ENCODE assay signal across 8 cellular contexts in the genomic region with DNA sequence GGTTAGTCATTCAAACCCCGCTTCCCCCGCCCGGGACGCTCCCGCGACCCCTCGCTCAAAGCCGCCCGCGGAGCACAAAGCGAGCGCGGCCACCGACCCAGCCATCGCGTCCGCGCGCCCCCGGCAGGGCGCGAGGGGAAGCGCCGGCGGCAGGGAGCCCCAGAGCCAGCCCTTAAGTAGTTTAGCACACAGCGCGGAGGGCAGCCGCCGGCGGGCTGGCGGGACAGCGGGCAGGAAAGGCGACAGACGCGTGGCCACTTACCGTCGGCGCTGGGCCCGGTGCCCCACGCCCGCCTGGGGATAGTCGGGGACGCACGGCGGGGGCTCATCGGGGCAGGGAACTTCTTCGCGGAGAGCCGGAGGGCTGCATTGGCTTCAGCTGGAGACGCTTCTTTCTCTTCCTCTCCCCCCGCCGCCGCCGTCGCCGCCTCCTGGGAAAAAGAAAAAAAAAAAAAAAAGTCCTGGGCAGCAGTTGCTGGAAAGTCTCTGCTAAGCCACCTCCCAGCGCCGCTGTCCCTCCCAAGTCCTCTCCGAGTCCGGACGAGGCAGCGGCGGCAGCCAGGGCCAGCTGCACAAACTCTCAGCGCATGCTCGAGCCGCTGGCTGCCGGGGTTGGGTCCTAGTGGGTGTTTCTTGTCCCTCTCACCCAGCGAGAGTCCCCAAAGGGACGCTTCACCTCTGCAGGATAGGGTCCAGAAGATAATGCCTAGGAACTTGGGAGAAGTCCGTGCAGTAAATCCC. TPM values are rescaled to one million over a fixed set of nuclear protein-coding genes. Genes with fewer than 3 reads are reported as not detected.
A peak's percentile ranks its signal among the peaks of the same experiment; 100 is the strongest.
DNase-seq lines count a peak whose midpoint lies in the region; ATAC-seq and TF ChIP-seq lines count a peak whose summit lies in the region.

A gene with protein sequence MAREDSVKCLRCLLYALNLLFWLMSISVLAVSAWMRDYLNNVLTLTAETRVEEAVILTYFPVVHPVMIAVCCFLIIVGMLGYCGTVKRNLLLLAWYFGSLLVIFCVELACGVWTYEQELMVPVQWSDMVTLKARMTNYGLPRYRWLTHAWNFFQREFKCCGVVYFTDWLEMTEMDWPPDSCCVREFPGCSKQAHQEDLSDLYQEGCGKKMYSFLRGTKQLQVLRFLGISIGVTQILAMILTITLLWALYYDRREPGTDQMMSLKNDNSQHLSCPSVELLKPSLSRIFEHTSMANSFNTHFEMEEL (minus strand): TSS at position 587 of the 741 bp plus-strand sequence. CDS start 1,381 bp downstream, outside the sequence.

- no peaks in the 10 kb centered on the region for H3K9me2 ChIP-seq in Karpas-422 (replicated peaks; ENCODE audit: insufficient read depth, low read length)

- no peaks in the 10 kb centered on the region for H4K20me1 ChIP-seq in Karpas-422 (ENCODE audit: insufficient read depth, low read depth, low read length)

- peak within 1 kb of the TSS; percentile 26 for H3K4me2 ChIP-seq in Karpas-422 (ENCODE audit: low read depth, low read length, poor library complexity, severe bottlenecking)

- no peaks in the 10 kb centered on the region for H3K9me3 Mint-ChIP-seq in activated naive CD8-positive, alpha-beta T cell treated with anti-CD3 and anti-CD28 coated beads, Interleukin-2, amount 50 U/mL, for 24 hours

- no peak within 1 kb of the TSS for H3K9ac ChIP-seq in Karpas-422 (ENCODE audit: low read length)

- no peak within 1 kb of the TSS for H2AFZ ChIP-seq in Karpas-422 (ENCODE audit: low read length)

- H3K36me3 Mint-ChIP-seq in activated naive CD8-positive, alpha-beta T cell treated with anti-CD3 and anti-CD28 coated beads, Interleukin-2, amount 50 U/mL, for 24 hours (ENCODE audit: low read depth): no peaks in the 10 kb centered on the region

- peak; percentile 82 for TF ChIP-seq CTCF in GM10266 (IDR thresholded peaks at IDR 0.05; ENCODE audit: control insufficient read depth, insufficient read depth, low read depth, missing control alignments)
- no peak for TF ChIP-seq CTCF in omental fat pad (IDR thresholded peaks at IDR 0.05)

- DNase-seq in GM10266 (ENCODE audit: extremely low spot score) (peak; percentile 81), H7 (peak; percentile 90), Karpas-422 (no peak), SJCRH30 (peak; percentile 96 to 97), Right ventricle myocardium inferior (ENCODE audit: missing footprints) (peak; percentile 91), omental fat pad (ENCODE audit: low spot score) (peak; percentile 25), aorta (peak; percentile 91 to 95)
- DNase-seq in activated naive CD8-positive, alpha-beta T cell treated with anti-CD3 and anti-CD28 coated beads, Interleukin-2, amount 50 U/mL, for 24 hours: peak; percentile 57

- peak within 1 kb of the TSS; percentile 57 for H3K27ac Mint-ChIP-seq in activated naive CD8-positive, alpha-beta T cell treated with anti-CD3 and anti-CD28 coated beads, Interleukin-2, amount 50 U/mL, for 24 hours

- H3K36me3 ChIP-seq in H7 (replicated peaks; ENCODE audit: control insufficient read depth, insufficient read depth, low read length) (no peaks in the 10 kb centered on the region), Karpas-422 (ENCODE audit: insufficient read depth, low read length) (no peaks in the 10 kb centered on the region), SJCRH30 (peaks cover 25% of the 10 kb centered on the region), aorta (ENCODE audit: control insufficient read depth in 1 of 2, insufficient read depth in 2 of 2, low read length in 1 of 2) (no peaks in the 10 kb centered on the region)

- H3K4me3 ChIP-seq in H7 (ENCODE audit: insufficient read depth, low read depth, low read length) (peak within 1 kb of the TSS; percentile 81), Karpas-422 (ENCODE audit: low read length) (no peak within 1 kb of the TSS), SJCRH30 (peak within 1 kb of the TSS; percentile 89), aorta (ENCODE audit: low read length in 2 of 2) (peak within 1 kb of the TSS; percentile 75 to 81)

- H3K79me2 ChIP-seq in Karpas-422 (ENCODE audit: low read length): no peaks in the 10 kb centered on the region

- H3K4me3 Mint-ChIP-seq in activated naive CD8-positive, alpha-beta T cell treated with anti-CD3 and anti-CD28 coated beads, Interleukin-2, amount 50 U/mL, for 24 hours: peak within 1 kb of the TSS; percentile 72

- H3K9me3 ChIP-seq in Karpas-422 (ENCODE audit: low read length) (no peaks in the 10 kb centered on the region), SJCRH30 (replicated peaks) (no peaks in the 10 kb centered on the region), aorta (ENCODE audit: control insufficient read depth, low read length) (no peaks in the 10 kb centered on the region)

- H3K27me3 ChIP-seq in H7 (ENCODE audit: control insufficient read depth, insufficient read depth, low read length) (no peaks in the 10 kb centered on the region), Karpas-422 (ENCODE audit: low read length) (no peaks in the 10 kb centered on the region), SJCRH30 (no peaks in the 10 kb centered on the region), aorta (ENCODE audit: control insufficient read depth in 1 of 2, insufficient read depth in 2 of 2, low read length in 1 of 2) (no peaks in the 10 kb centered on the region)

- peaks cover 10% of the 10 kb centered on the region for H3K4me1 Mint-ChIP-seq in activated naive CD8-positive, alpha-beta T cell treated with anti-CD3 and anti-CD28 coated beads, Interleukin-2, amount 50 U/mL, for 24 hours

- intact Hi-C loops in Right ventricle myocardium inferior (cut with DNase I) (loop anchor here (1.0 to 5.0 kb wide), 3 partner anchors 49 to 93 kb away; a partner anchor contains a TSS), aorta (cut with DNase I) (loop anchor here (2.0 to 5.0 kb wide), 4 partner anchors 50 to 93 kb away; a partner anchor contains a TSS)

- H3K27me3 Mint-ChIP-seq in activated naive CD8-positive, alpha-beta T cell treated with anti-CD3 and anti-CD28 coated beads, Interleukin-2, amount 50 U/mL, for 24 hours: peaks cover 61% of the 10 kb centered on the region

- peak; percentile 80 for ATAC-seq in activated naive CD8-positive, alpha-beta T cell treated with anti-CD3 and anti-CD28 coated beads, Interleukin-2, amount 50 U/mL, for 24 hours
- ATAC-seq in Right ventricle myocardium inferior (peak; percentile 96), omental fat pad (ENCODE audit: low FRiP score) (peak; percentile 92), aorta (ENCODE audit: low FRiP score) (peak; percentile 96)

- H3K4me1 ChIP-seq in Karpas-422 (ENCODE audit: low read length) (no peaks in the 10 kb centered on the region), SJCRH30 (peaks cover 33% of the 10 kb centered on the region), aorta (ENCODE audit: control insufficient read depth in 1 of 2, insufficient read depth in 2 of 2, low read length in 2 of 2) (no peaks in the 10 kb centered on the region)

- no peak within 1 kb of the TSS for H3K27ac ChIP-seq in Karpas-422 (ENCODE audit: low read length)
- H3K27ac ChIP-seq in SJCRH30: peak within 1 kb of the TSS; percentile 97
- H3K27ac ChIP-seq in aorta (ENCODE audit: low read depth in 1 of 2, low read length in 2 of 2): peak within 1 kb of the TSS; percentile 73 to 83

- 0 to 1% methylated on average over 56 to 70 of the region's 70 CpGs for WGBS in aorta, 2 donors

RNA-seq across cellular contexts. Expression of the gene that starts here (rescaled TPM):
- total RNA-seq in H7 (2014; rRNA removed; shearing (Covaris generic)): 19.5 and 26.5 TPM in 2 replicates
- not detected in 2 replicates for total RNA-seq in Karpas-422 (2014; rRNA removed; shearing (Covaris generic); ENCODE audit: low replicate concordance)
- 114 and 123 TPM in 2 replicates for total RNA-seq in SJCRH30 (2014; rRNA removed; shearing (Covaris generic))
- total RNA-seq in Right ventricle myocardium inferior: 61.4 TPM
- total RNA-seq in omental fat pad: 10 to 100 TPM in 1 of 4 donors, 1 to 10 TPM in 3; 6.5 to 21.3 (median 9.1) TPM
- 10 to 100 TPM; 13.4 to 14.3 TPM for total RNA-seq in aorta
- 10 to 100 TPM in 1 of 2 donors, 1 to 10 TPM in 1; 2.2 to 11.6 TPM for polyA plus RNA-seq in aorta
